Comparison of ENCODE assay signal across 8 cellular contexts in the genomic region with DNA sequence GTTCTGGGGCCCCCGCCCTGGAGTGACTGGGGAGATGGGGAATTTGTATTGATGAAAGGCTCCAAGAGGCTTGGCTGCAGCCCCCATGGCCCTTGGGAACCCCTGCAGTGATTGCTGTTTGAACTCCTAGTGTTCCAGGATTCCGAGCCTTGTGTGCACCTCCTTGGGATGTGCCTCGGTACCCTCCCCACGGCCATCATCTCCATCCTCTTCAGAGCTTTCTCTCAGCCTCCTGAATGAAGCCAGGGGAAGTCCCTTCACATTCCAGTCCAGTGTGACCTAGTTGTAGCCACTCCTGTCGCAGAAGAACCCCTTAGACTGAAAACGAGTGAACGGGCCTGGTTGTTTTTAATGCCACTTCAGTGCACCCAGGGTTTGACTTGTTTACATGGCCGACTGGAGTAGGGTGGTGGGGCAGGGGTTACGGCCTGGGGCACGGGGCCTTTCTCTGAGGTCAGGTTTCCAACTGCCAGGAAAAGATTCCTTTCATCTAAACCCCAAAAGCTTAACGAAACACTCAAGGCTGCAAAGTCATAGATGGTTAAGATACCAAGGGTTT. TPM values are rescaled to one million over a fixed set of nuclear protein-coding genes. Genes with fewer than 3 reads are reported as not detected.
DNase-seq lines count a peak whose midpoint lies in the region; ATAC-seq and TF ChIP-seq lines count a peak whose summit lies in the region.

No MANE protein-coding gene starts in this region.

- H3K4me3 Mint-ChIP-seq in endodermal cell (peak overlapping the region; percentile 82), nephron progenitor cell (peak overlapping the region; percentile 98)

- H3K27me3 ChIP-seq in endodermal cell (ENCODE audit: control insufficient read depth, insufficient read depth, low read length, poor library complexity, severe bottlenecking): no peaks in the 10 kb centered on the region

- H3K36me3 Mint-ChIP-seq in endodermal cell (ENCODE audit: low read depth) (peaks cover 8% of the 10 kb centered on the region), nephron progenitor cell (ENCODE audit: low read depth) (peaks cover 36% of the 10 kb centered on the region)

- BruUV-seq in OCI-LY7 (replicated peaks; lab: Mats Ljungman, UMichigan): no TSS peak

- 31 to 33% methylated on average over 9 to 11 of the region's 11 CpGs for WGBS in endodermal cell (ENCODE audit: insufficient coverage in 1 of 2, insufficient read length in 1 of 2), 2 experiments

- H3K27ac ChIP-seq in OCI-LY7 (ENCODE audit: low read depth, low read length, poor library complexity, severe bottlenecking): no peak overlapping the region
- H3K27ac ChIP-seq in endodermal cell (ENCODE audit: low read depth, low read length): no peak overlapping the region

- TF ChIP-seq CTCF in OCI-LY7 (conservative IDR thresholded peaks at IDR 0.05; ENCODE audit: low read length) (no peak), endodermal cell (conservative IDR thresholded peaks at IDR 0.05) (no peak), nephron progenitor cell (IDR thresholded peaks at IDR 0.05) (no peak)

- peaks cover 23% of the 10 kb centered on the region for H4K20me1 ChIP-seq in OCI-LY7 (ENCODE audit: insufficient read depth, low read length)

- H3K9me3 ChIP-seq in OCI-LY7 (ENCODE audit: low read length) (no peaks in the 10 kb centered on the region), endodermal cell (ENCODE audit: control insufficient read depth, low read length) (peaks cover 9% of the 10 kb centered on the region)

- no peak for ATAC-seq in HG03135 (IDR thresholded peaks at IDR 0.05; ENCODE audit: unreplicated experiment)

- H3K4me3 ChIP-seq in OCI-LY7 (ENCODE audit: low read depth, low read length, poor library complexity, severe bottlenecking): peak overlapping the region; percentile 84
- peak overlapping the region; percentile 94 for H3K4me3 ChIP-seq in endodermal cell (ENCODE audit: low read length)

- H3K9ac ChIP-seq in endodermal cell (ENCODE audit: extremely low read depth, low read length, poor library complexity, severe bottlenecking): peak overlapping the region; percentile 61

- H3K27me3 Mint-ChIP-seq in endodermal cell (ENCODE audit: insufficient read depth) (peaks cover 3% of the 10 kb centered on the region), nephron progenitor cell (ENCODE audit: low read depth, poor library complexity) (peaks cover 5% of the 10 kb centered on the region)

- intact Hi-C loops in OCI-LY7 (cut with micrococcal nuclease; ENCODE audit: unreplicated experiment): no loop called here

- H3K36me3 ChIP-seq in OCI-LY7 (ENCODE audit: insufficient read depth, low read length) (no peaks in the 10 kb centered on the region), endodermal cell (ENCODE audit: control insufficient read depth, insufficient read depth, low read length) (no peaks in the 10 kb centered on the region)

- peaks cover 45% of the 10 kb centered on the region for H3K79me2 ChIP-seq in OCI-LY7 (ENCODE audit: insufficient read depth, low read depth, low read length)

- H2AFZ ChIP-seq in OCI-LY7 (ENCODE audit: low read length): no peak overlapping the region

- H3K4me1 Mint-ChIP-seq in endodermal cell (peaks cover 37% of the 10 kb centered on the region), nephron progenitor cell (peaks cover 72% of the 10 kb centered on the region)

- H3K9me3 Mint-ChIP-seq in endodermal cell: peaks cover 5% of the 10 kb centered on the region
- H3K9me3 Mint-ChIP-seq in nephron progenitor cell: peaks cover 27% of the 10 kb centered on the region

- CTCF ChIA-PET in OCI-LY7 (lab: Charles Lee; ENCODE audit: unreplicated experiment): no interaction called here

- H3K4me1 ChIP-seq in OCI-LY7 (ENCODE audit: insufficient read depth, low read length, poor library complexity, severe bottlenecking): peaks cover 42% of the 10 kb centered on the region
- peaks cover 17% of the 10 kb centered on the region for H3K4me1 ChIP-seq in endodermal cell (ENCODE audit: control insufficient read depth, insufficient read depth, low read length)

- H3K9me2 ChIP-seq in OCI-LY7 (ENCODE audit: insufficient read depth, low read length): no peaks in the 10 kb centered on the region

- POLR2A ChIA-PET in OCI-LY7 (lab: Charles Lee): no interaction called here

- H3K27ac Mint-ChIP-seq in endodermal cell: peak overlapping the region; percentile 39
- H3K27ac Mint-ChIP-seq in nephron progenitor cell: peak overlapping the region; percentile 97

- DNase-seq in GM03348 (ENCODE audit: low spot score): peak; percentile 42
- no peak for DNase-seq in OCI-LY7 (ENCODE audit: low spot score)
- peak; percentile 66 for DNase-seq in endodermal cell
- DNase-seq in nephron progenitor cell: peak; percentile 38
- no peak for DNase-seq in stimulated activated naive CD4-positive, alpha-beta T cell treated with Interleukin-2 at 50 U/mL for 16 hours (lab: John Stamatoyannopoulos, UW)
- no peak for DNase-seq in amniotic stem cell (lab: John Stamatoyannopoulos, UW)
- DNase-seq in stimulated activated CD4-positive, alpha-beta T cell treated with anti-CD3 and anti-CD28 coated beads, Interleukin-12 subunit alpha, Interleukin-12 subunit beta, amount 100 ng/mL, for 4 hours: no peak

- peak overlapping the region; percentile 98 for H3K4me2 ChIP-seq in OCI-LY7 (ENCODE audit: low read length)

RNA-seq across cellular contexts. Expression of gene MPRIP, which starts 1.5 kb away (rescaled TPM):
- 73.3 and 78.9 TPM in 2 replicates for total RNA-seq in OCI-LY7 (2014; rRNA removed; shearing (Covaris generic))
- total RNA-seq in OCI-LY7 (2022): 109 and 118 TPM in 2 replicates
- 100 to 1,000 TPM; 154 to 155 TPM for total RNA-seq in endodermal cell
- 126 TPM for polyA plus RNA-seq in endodermal cell (2013, experiment 1 of 2)
- polyA plus RNA-seq in endodermal cell (2013, experiment 2 of 2): 112 TPM

Comparison
In these comparisons a context has a peak if more than half of its experiments do, and no peak if none do; other contexts are left out.
1. DNase-seq: peak in GM03348 (single experiment), endodermal cell (single experiment) and nephron progenitor cell (single experiment); none in OCI-LY7 (single experiment), stimulated activated naive CD4-positive, alpha-beta T cell treated with Interleukin-2 at 50 U/mL for 16 hours (single experiment), amniotic stem cell (single experiment) and stimulated activated CD4-positive, alpha-beta T cell treated with anti-CD3 and anti-CD28 coated beads, Interleukin-12 subunit alpha, Interleukin-12 subunit beta, amount 100 ng/mL, for 4 hours (single experiment).